12 cellular contexts compared by ENCODE assay signal in genomic region chr22:28497188-28497587, GRCh38.
"Had no signal": no experiment of that assay in that cellular context is flagged by ENCODE, and none has a peak within 500 bp of the region (broad histone marks: within the 10 kb centered on the region; RNA-seq: fewer than 3 reads in every experiment).

No MANE protein-coding gene starts in this region.

- DNase-seq: activated CD4-positive, alpha-beta T cell treated with anti-CD3 and anti-CD28 coated beads, Interleukin-2, amount 50 U/mL, for 4 hours; activated T-cell treated with anti-CD3 and anti-CD28 coated beads, Interleukin-2, amount 50 U/mL, for 72 hours; heart left ventricle; islet precursor cell; left ventricle myocardium inferior; natural killer cell; posterior cingulate gyrus; small intestine had no signal

- H3K36me3 ChIP-seq: esophagus muscularis mucosa, heart left ventricle, left ventricle myocardium inferior, right atrium auricular region had no signal

- H3K27ac ChIP-seq: esophagus muscularis mucosa, heart left ventricle, left ventricle myocardium inferior, right atrium auricular region had no signal

- H3K9me3 ChIP-seq: esophagus muscularis mucosa, heart left ventricle, left ventricle myocardium inferior, right atrium auricular region had no signal

- H3K4me1 Mint-ChIP-seq: memory B cell, natural killer cell had no signal

- ATAC-seq: activated CD4-positive, CD25-positive, alpha-beta regulatory T cell treated with anti-CD3 and anti-CD28 coated beads, Interleukin-2, amount 50 U/mL, for 24 hours; activated T-cell treated with anti-CD3 and anti-CD28 coated beads, Interleukin-2, amount 50 U/mL, for 72 hours; heart left ventricle; natural killer cell had no signal

- H3K4me1 ChIP-seq: esophagus muscularis mucosa, heart left ventricle, left ventricle myocardium inferior, right atrium auricular region had no signal

- H3K36me3 Mint-ChIP-seq: memory B cell, natural killer cell had no signal

- H3K27ac Mint-ChIP-seq: activated T-cell treated with anti-CD3 and anti-CD28 coated beads, Interleukin-2, amount 50 U/mL, for 72 hours; memory B cell; natural killer cell had no signal

- H3K4me3 ChIP-seq: esophagus muscularis mucosa, heart left ventricle, left ventricle myocardium inferior, right atrium auricular region had no signal

- H3K9me3 Mint-ChIP-seq: activated T-cell treated with anti-CD3 and anti-CD28 coated beads, Interleukin-2, amount 50 U/mL, for 72 hours; memory B cell; natural killer cell had no signal

- H3K27me3 ChIP-seq: esophagus muscularis mucosa, heart left ventricle, right atrium auricular region had no signal

- H3K4me3 Mint-ChIP-seq: activated T-cell treated with anti-CD3 and anti-CD28 coated beads, Interleukin-2, amount 50 U/mL, for 72 hours; memory B cell; natural killer cell had no signal
